10 cellular contexts compared by ENCODE assay signal in the genomic region with DNA sequence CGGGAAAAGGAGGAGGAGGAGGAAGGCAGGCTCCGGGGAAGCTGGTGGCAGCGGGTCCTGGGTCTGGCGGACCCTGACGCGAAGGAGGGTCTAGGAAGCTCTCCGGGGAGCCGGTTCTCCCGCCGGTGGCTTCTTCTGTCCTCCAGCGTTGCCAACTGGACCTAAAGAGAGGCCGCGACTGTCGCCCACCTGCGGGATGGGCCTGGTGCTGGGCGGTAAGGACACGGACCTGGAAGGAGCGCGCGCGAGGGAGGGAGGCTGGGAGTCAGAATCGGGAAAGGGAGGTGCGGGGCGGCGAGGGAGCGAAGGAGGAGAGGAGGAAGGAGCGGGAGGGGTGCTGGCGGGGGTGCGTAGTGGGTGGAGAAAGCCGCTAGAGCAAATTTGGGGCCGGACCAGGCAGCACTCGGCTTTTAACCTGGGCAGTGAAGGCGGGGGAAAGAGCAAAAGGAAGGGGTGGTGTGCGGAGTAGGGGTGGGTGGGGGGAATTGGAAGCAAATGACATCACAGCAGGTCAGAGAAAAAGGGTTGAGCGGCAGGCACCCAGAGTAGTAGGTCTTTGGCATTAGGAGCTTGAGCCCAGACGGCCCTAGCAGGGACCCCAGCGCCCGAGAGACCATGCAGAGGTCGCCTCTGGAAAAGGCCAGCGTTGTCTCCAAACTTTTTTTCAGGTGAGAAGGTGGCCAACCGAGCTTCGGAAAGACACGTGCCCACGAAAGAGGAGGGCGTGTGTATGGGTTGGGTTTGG. TPM values are rescaled to one million over a fixed set of nuclear protein-coding genes. Genes with fewer than 3 reads are reported as not detected.
DNase-seq lines count a peak whose midpoint lies in the region; ATAC-seq and TF ChIP-seq lines count a peak whose summit lies in the region.
"Had no signal": no experiment of that assay in that cellular context is flagged by ENCODE, and none has a peak within 500 bp of the region (broad histone marks: within the 10 kb centered on the region; RNA-seq: fewer than 3 reads in every experiment).

A gene (plus strand): TSS at position 546 of the 745 bp plus-strand sequence. CDS start 70 bp downstream, at position 616.

- no peak within 1 kb of the TSS for H3K4me3 ChIP-seq in WERI-Rb-1 (ENCODE audit: low read depth, low read length)
- H3K4me3 ChIP-seq in fibroblast of the aortic adventitia (ENCODE audit: low read depth, low read length): peak within 1 kb of the TSS; percentile 14
- H3K4me3 ChIP-seq in mucosa of descending colon: peak within 1 kb of the TSS; percentile 10
- H3K4me3 ChIP-seq in transverse colon: peak within 1 kb of the TSS; percentile 8 to 68 (median 50)

- in situ Hi-C loops in transverse colon (cut with MboI; ENCODE audit: low pct_ligation_motif_present in 1 of 4, low pct_unique_long_range_greater_than_20kb in 1 of 4, low sequenced_read_pairs in 3 of 4): no loop called here

- intact Hi-C loops in mucosa of descending colon (cut with DNase I, micrococcal nuclease) (no loop called here), transverse colon (cut with DNase I; ENCODE audit: low total_unique reads) (no loop called here)

- H3K27ac ChIP-seq in WERI-Rb-1: no peak within 1 kb of the TSS
- H3K27ac ChIP-seq in transverse colon: peak within 1 kb of the TSS; percentile 70 to 86 (median 84)

- H3K4me1 ChIP-seq in mucosa of descending colon (ENCODE audit: low read depth) (no peaks in the 10 kb centered on the region), transverse colon (peaks cover 0 to 29% (median 10%) of the 10 kb centered on the region in 4 donors)

- H3K27me3 ChIP-seq in WERI-Rb-1 (ENCODE audit: insufficient read depth, low read depth, severe bottlenecking) (peaks cover 64% of the 10 kb centered on the region), transverse colon (peaks cover 22% of the 10 kb centered on the region)

- TF ChIP-seq EP300 in transverse colon (IDR thresholded peaks at IDR 0.05; ENCODE audit: low read depth): no peak

- WGBS in transverse colon (ENCODE audit: low coverage in 1 of 2), 2 donors: 5 to 6% methylated on average over 12 to 42 of the region's 45 CpGs

- H3K36me3 ChIP-seq in WERI-Rb-1 (no peaks in the 10 kb centered on the region), mucosa of descending colon (ENCODE audit: low read depth) (no peaks in the 10 kb centered on the region), transverse colon (no peaks in the 10 kb centered on the region)

- TF ChIP-seq CTCF in WERI-Rb-1 (IDR thresholded peaks at IDR 0.05; ENCODE audit: low read depth, low read length) (no peak), fibroblast of the aortic adventitia (IDR thresholded peaks at IDR 0.05; ENCODE audit: insufficient read depth, low read length) (no peak), mucosa of descending colon (IDR thresholded peaks at IDR 0.05) (no peak), transverse colon (IDR thresholded peaks at IDR 0.05) (no peak)

- TF ChIP-seq POLR2A in transverse colon (IDR thresholded peaks at IDR 0.05): peak; percentile 31

- ATAC-seq in mucosa of descending colon: peak; percentile 77
- ATAC-seq in GM21529 (IDR thresholded peaks at IDR 0.05; ENCODE audit: unreplicated experiment): no peak
- ATAC-seq: activated CD4-positive, alpha-beta T cell treated with anti-CD3 and anti-CD28 coated beads for 36 hours; stimulated activated effector memory CD8-positive, alpha-beta T cell treated with anti-CD3 and anti-CD28 coated beads, Interleukin-12 subunit alpha, Interleukin-12 subunit beta, amount 100 ng/mL, for 72 hours had no signal

- H3K9me3 ChIP-seq in WERI-Rb-1 (ENCODE audit: severe bottlenecking): no peaks in the 10 kb centered on the region
- H3K9me3 ChIP-seq in mucosa of descending colon: no peaks in the 10 kb centered on the region
- no peaks in the 10 kb centered on the region for H3K9me3 ChIP-seq in transverse colon

- DNase-seq in WERI-Rb-1: peak; percentile 6
- no peak for DNase-seq in fibroblast of the aortic adventitia (ENCODE audit: low read depth)
- peak; percentile 64 to 79 (median 79) for DNase-seq in mucosa of descending colon
- DNase-seq in transverse colon: peak; percentile 62
- no peak for DNase-seq in NCI-H2196 treated with DMSO at 0.1 percent for 48 hours (lab: John Stamatoyannopoulos, UW; ENCODE audit: unreplicated experiment)
- DNase-seq in NCI-H526 treated with DMSO at 0.1 percent for 48 hours (lab: John Stamatoyannopoulos, UW): no peak
- no peak for DNase-seq in SW480 (ENCODE audit: low spot score)
- DNase-seq: activated CD4-positive, alpha-beta T cell treated with anti-CD3 and anti-CD28 coated beads for 36 hours had no signal

RNA-seq across cellular contexts. Expression of the gene that starts here (rescaled TPM):
- 0.09 TPM in 1 of 2 replicates, not detected in the other for total RNA-seq in fibroblast of the aortic adventitia (ENCODE audit: low replicate concordance)
- 100 to 1,000 TPM in 1 of 3 donors, 10 to 100 TPM in 2; 85.9 to 176 (median 94.9) TPM for total RNA-seq in mucosa of descending colon
- total RNA-seq in transverse colon: 100 to 1,000 TPM in 2 of 4 donors, 10 to 100 TPM in 2; 43.0 to 176 (median 76.6) TPM
- total RNA-seq: activated CD4-positive, alpha-beta T cell treated with anti-CD3 and anti-CD28 coated beads for 36 hours had no signal

Comparison
In these comparisons a context has a peak if more than half of its experiments do, and no peak if none do; other contexts are left out.
1. RNA of the gene that starts here (total RNA-seq): 43.0 to 176 TPM in transverse colon and 85.9 to 176 TPM in mucosa of descending colon; 0.09 TPM in fibroblast of the aortic adventitia; every median in the first group is over 10 times any median in the second.
2. DNase-seq: peak in WERI-Rb-1 (single experiment), mucosa of descending colon (3 of 3) and transverse colon (single experiment); none in fibroblast of the aortic adventitia (single experiment), NCI-H2196 treated with DMSO at 0.1 percent for 48 hours (single experiment), NCI-H526 treated with DMSO at 0.1 percent for 48 hours (single experiment) and SW480 (single experiment).